In the genomic region with DNA sequence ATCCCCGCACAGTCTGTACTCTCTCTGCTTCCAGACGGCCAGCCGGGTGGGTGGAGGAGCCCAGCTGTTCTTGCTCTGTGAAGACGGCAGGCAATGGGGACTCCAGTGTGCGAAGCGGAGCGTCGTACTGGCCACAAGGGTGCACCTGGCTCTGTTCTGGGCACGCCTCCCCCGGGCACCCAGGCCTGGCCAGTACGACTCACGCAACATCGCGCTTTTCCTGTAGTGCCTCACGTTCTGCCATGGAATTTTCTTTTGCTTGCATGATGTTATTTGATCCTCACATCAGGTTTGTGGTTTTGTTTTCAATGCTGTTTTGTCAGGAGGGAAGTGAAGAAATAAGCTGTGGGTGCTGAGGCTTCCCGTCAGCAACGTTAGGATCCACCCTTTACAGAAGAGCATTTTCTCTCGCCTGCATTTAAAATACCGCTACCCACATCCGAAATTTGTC, we compare ENCODE assay signal across 13 cellular contexts.
A peak's percentile ranks its signal among the peaks of the same experiment; 100 is the strongest.
DNase-seq lines count a peak whose midpoint lies in the region; ATAC-seq and TF ChIP-seq lines count a peak whose summit lies in the region.
"Had no signal": no experiment of that assay in that cellular context is flagged by ENCODE, and none has a peak within 500 bp of the region (broad histone marks: within the 10 kb centered on the region; RNA-seq: fewer than 3 reads in every experiment).

No MANE protein-coding gene starts in this region.

- H3K27ac ChIP-seq in spleen = peak overlapping the region in 1 of 8 donors; percentile 21
- H3K27ac ChIP-seq: 22Rv1, tibial artery, WERI-Rb-1 had no signal

- no peak for TF ChIP-seq CTCF in spleen (IDR thresholded peaks at IDR 0.05 in 8 of 11, conservative IDR thresholded peaks at IDR 0.05 in 3 of 11)

- WGBS in spleen, 5 donors = 31 to 47% (median 42%) methylated on average over 17 to 20 of the region's 20 CpGs

- no peak for ATAC-seq in HG03520 (IDR thresholded peaks at IDR 0.05; ENCODE audit: unreplicated experiment)

- no peaks in the 10 kb centered on the region for H3K36me3 ChIP-seq in spleen
- H3K36me3 ChIP-seq: tibial artery, WERI-Rb-1 had no signal

- intact Hi-C loops in spleen (cut with DNase I; ENCODE audit: low total_unique reads) = no loop called here

- DNase-seq in DMS53 (lab: John Stamatoyannopoulos, UW) (peak; percentile 36), DMS53 treated with DMSO at 0.1 percent for 48 hours (lab: John Stamatoyannopoulos, UW; ENCODE audit: unreplicated experiment) (no peak), OCI-M1 (lab: John Stamatoyannopoulos, UW) (peak; percentile 0), epidermal melanocyte (ENCODE audit: insufficient read length, low spot score) (peak; percentile 25), spleen (peak; percentile 73)
- DNase-seq in activated CD4-positive, alpha-beta T cell treated with anti-CD3 and anti-CD28 coated beads for 1 hour = no peak
- no peak for DNase-seq in activated CD8-positive, alpha-beta memory T cell treated with anti-CD3 and anti-CD28 coated beads, Interleukin-2, amount 50 U/mL, for 4 hours
- DNase-seq: NCI-H345, tibial artery, WERI-Rb-1 had no signal

- H3K4me3 ChIP-seq in spleen = peak overlapping the region in 3 of 8 donors; percentile 4 to 42 (median 11)
- H3K4me3 ChIP-seq: lung, tibial artery had no signal

- H3K27me3 ChIP-seq in spleen (replicated peaks in 1 of 7) = no peaks in the 10 kb centered on the region
- H3K27me3 ChIP-seq: tibial artery had no signal

- no peak for TF ChIP-seq POLR2A in spleen (IDR thresholded peaks at IDR 0.05)

- H3K4me1 ChIP-seq in spleen = no peaks in the 10 kb centered on the region
- H3K4me1 ChIP-seq: tibial artery had no signal

- peaks cover 0 to 16% (median 4%) of the 10 kb centered on the region in 8 donors for H3K9me3 ChIP-seq in spleen
- H3K9me3 ChIP-seq: tibial artery had no signal

Comparison
In these comparisons a context has a peak if more than half of its experiments do, and no peak if none do; other contexts are left out.
1. DNase-seq: peak in DMS53 (single experiment), OCI-M1 (single experiment), epidermal melanocyte (single experiment) and spleen (single experiment); none in DMS53 treated with DMSO at 0.1 percent for 48 hours (single experiment), activated CD4-positive, alpha-beta T cell treated with anti-CD3 and anti-CD28 coated beads for 1 hour (single experiment) and activated CD8-positive, alpha-beta memory T cell treated with anti-CD3 and anti-CD28 coated beads, Interleukin-2, amount 50 U/mL, for 4 hours (single experiment).